In the genomic region with DNA sequence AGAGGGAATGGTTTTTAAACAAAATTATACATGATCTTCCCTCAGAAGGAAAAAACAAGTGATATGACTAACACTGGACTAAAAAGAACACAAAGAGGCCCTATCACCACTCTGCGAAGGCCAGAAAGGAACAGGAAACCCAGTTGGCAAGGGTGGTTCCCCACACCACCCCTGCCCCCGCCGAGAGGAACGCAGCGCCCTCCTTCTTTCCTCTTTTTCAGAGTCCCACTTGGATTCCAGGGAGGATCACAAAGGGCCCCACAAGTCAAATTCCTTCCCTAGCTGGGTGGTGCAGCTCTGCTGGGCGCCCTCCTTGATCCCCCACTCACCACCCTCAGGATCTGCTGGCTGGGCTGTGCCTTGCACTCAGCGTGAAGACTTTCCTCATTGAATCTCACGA, we compare ENCODE assay signal across 10 cellular contexts. TPM values are rescaled to one million over a fixed set of nuclear protein-coding genes. Genes with fewer than 3 reads are reported as not detected.
DNase-seq lines count a peak whose midpoint lies in the region; ATAC-seq, FAIRE-seq and TF ChIP-seq lines count a peak whose summit lies in the region.
"Had no signal": no experiment of that assay in that cellular context is flagged by ENCODE, and none has a peak within 500 bp of the region (broad histone marks: within the 10 kb centered on the region; RNA-seq: fewer than 3 reads in every experiment).

No MANE protein-coding gene starts in this region.

- H2AFZ ChIP-seq in K562 (ENCODE audit: low read depth, low read length) (0 out of 2 replicates have a peak overlapping the region, but pooled peaks have one; percentile 16), osteoblast (ENCODE audit: low read length) (no peak overlapping the region)

- no peak for TF ChIP-seq EP300 in K562 (IDR thresholded peaks at IDR 0.05; ENCODE audit: low read length)

- 37% methylated on average over 7 of the region's 8 CpGs for WGBS in K562 (ENCODE audit: insufficient coverage, low coverage, missing lambda C conversion rate)

- in situ Hi-C loops in K562 (cut with MboI) = no loop called here

- ATAC-seq in HG03354 (IDR thresholded peaks at IDR 0.05; ENCODE audit: poor library complexity, severe bottlenecking, unreplicated experiment) = peak; percentile 42
- no peak for ATAC-seq in K562
- ATAC-seq in HG03439 (IDR thresholded peaks at IDR 0.05; ENCODE audit: unreplicated experiment) = no peak

- no peak for DNase-seq in K562 (ENCODE audit: extremely low read depth in 1 of 4, low spot score in 3 of 4)
- DNase-seq in osteoblast (ENCODE audit: insufficient read length, low spot score, missing footprints) = peak; percentile 51
- no peak for DNase-seq in activated gamma-delta T cell treated with Interleukin-2 at 50 U/mL for 16 hours
- no peak for DNase-seq in D341Med (ENCODE audit: low spot score)
- DNase-seq in DMS 273 (lab: John Stamatoyannopoulos, UW; ENCODE audit: unreplicated experiment) = no peak
- DNase-seq: DMS153, posterior cingulate gyrus had no signal

- H3K9me1 ChIP-seq in K562 (ENCODE audit: control insufficient read depth, insufficient read depth, low read length) = no peaks in the 10 kb centered on the region

- intact Hi-C loops in K562 (cut with micrococcal nuclease) = no loop called here

- no peak for TF ChIP-seq RAD21 in K562 (CRISPR knock-in tag; conservative IDR thresholded peaks at IDR 0.05 in 1 of 2, IDR thresholded peaks at IDR 0.05 in 1 of 2)

- H3K27me3 ChIP-seq in K562 (ENCODE audit: control insufficient read depth in 2 of 2, insufficient read depth in 2 of 2, low read length in 2 of 2) (no peaks in the 10 kb centered on the region), osteoblast (ENCODE audit: insufficient read depth, low read length) (no peaks in the 10 kb centered on the region)

- TF ChIP-seq CTCF in GM12873 (IDR thresholded peaks at IDR 0.05; ENCODE audit: insufficient read depth, low read depth, low read length, missing control alignments) (peak; percentile 8), K562 (IDR thresholded peaks at IDR 0.05 in 2 of 3, conservative IDR thresholded peaks at IDR 0.05 in 1 of 3; ENCODE audit: insufficient read depth in 2 of 3, low read depth in 1 of 3, low read length in 3 of 3) (no peak), osteoblast (IDR thresholded peaks at IDR 0.05; ENCODE audit: extremely low read depth, low read depth, low read length) (no peak)

- H3K36me3 ChIP-seq in K562 (ENCODE audit: control insufficient read depth, insufficient read depth, low read length) = no peaks in the 10 kb centered on the region
- H3K36me3 ChIP-seq in osteoblast (ENCODE audit: insufficient read depth, low read length) = no peaks in the 10 kb centered on the region

- H3K9ac ChIP-seq in K562 (ENCODE audit: insufficient read depth in 1 of 2, low read depth in 2 of 2, low read length in 2 of 2) = no peak overlapping the region

- no peaks in the 10 kb centered on the region for H3K79me2 ChIP-seq in K562 (ENCODE audit: control insufficient read depth, insufficient read depth, low read length)
- H3K79me2 ChIP-seq in osteoblast (ENCODE audit: insufficient read depth, low read length) = no peaks in the 10 kb centered on the region

- FAIRE-seq in K562 (lab: Jason Lieb, UNC) = no peak

- H3K4me1 ChIP-seq in K562 (replicated peaks in 1 of 2; ENCODE audit: control insufficient read depth in 2 of 2, insufficient read depth in 2 of 2, low read length in 2 of 2) = peaks cover 0 to 11% of the 10 kb centered on the region in 2 experiments; a peak in 4 of 5 replicates
- H3K4me1 ChIP-seq in osteoblast (ENCODE audit: insufficient read depth, low read length) = peaks cover 36% of the 10 kb centered on the region

- H3K9me3 ChIP-seq in K562 (replicated peaks; ENCODE audit: control insufficient read depth, insufficient read depth, low read depth, low read length) (no peaks in the 10 kb centered on the region), osteoblast (ENCODE audit: low read depth, low read length) (no peaks in the 10 kb centered on the region)

- POLR2A ChIA-PET in K562 (lab: Yijun Ruan, JAX) = no interaction called here

- H3K4me2 ChIP-seq in K562 (ENCODE audit: insufficient read depth, low read length) = no peak overlapping the region
- no peak overlapping the region for H3K4me2 ChIP-seq in osteoblast (ENCODE audit: insufficient read depth, low read length)

- H3K27ac ChIP-seq in K562 (ENCODE audit: extremely low read depth, low read depth, low read length) (no peak overlapping the region), osteoblast (ENCODE audit: low read depth, low read length) (no peak overlapping the region)

- CTCF ChIA-PET in K562 (lab: Yijun Ruan, JAX; ENCODE audit: low intra/inter-chr PET ratio) = no interaction called here

- H3K4me3 ChIP-seq in K562 = no peak overlapping the region
- no peak overlapping the region for H3K4me3 ChIP-seq in osteoblast (ENCODE audit: insufficient read depth, low read length)

- H4K20me1 ChIP-seq in K562 (replicated peaks; ENCODE audit: control insufficient read depth, insufficient read depth, low read length) (no peaks in the 10 kb centered on the region), osteoblast (ENCODE audit: insufficient read depth, low read length) (no peaks in the 10 kb centered on the region)

- BruUV-seq in K562 (replicated peaks; lab: Mats Ljungman, UMichigan) = no TSS peak

- TF ChIP-seq POLR2A in K562 (conservative IDR thresholded peaks at IDR 0.05) = no peak

RNA-seq across cellular contexts. Expression of a gene that starts 29.8 kb away (rescaled TPM):
- total RNA-seq in K562 (2011; cell fraction: chromatin; rRNA removed; ENCODE audit: low replicate concordance) = not detected in 2 replicates
- total RNA-seq in K562 (2011; cell fraction: nucleolus; rRNA removed) = not detected in 2 replicates
- not detected in 2 replicates for total RNA-seq in K562 (2011; cell fraction: nucleoplasm; rRNA removed)
- total RNA-seq in K562 (2014; rRNA removed) = not detected in 2 replicates
- total RNA-seq in K562 (2014; rRNA removed; fragmentation: Illumina TruSeq; extraction: Trizol) = not detected in 2 replicates
- total RNA-seq in K562 (2015; rRNA removed; fragmentation: Illumina TruSeq; extraction: Trizol) = not detected in 2 replicates
- total RNA-seq in K562 (2021) = not detected in 2 replicates
- polyA plus RNA-seq in K562 (2011; rRNA removed) = not detected in 2 replicates
- not detected in 2 replicates for polyA plus RNA-seq in K562 (2011; cell fraction: cytosol; rRNA removed)
- not detected in 2 replicates for polyA plus RNA-seq in K562 (2011; cell fraction: nucleus; rRNA removed)
- polyA plus RNA-seq in K562 (2012) = 0.19 TPM in 1 of 2 replicates, not detected in the other
- not detected in 2 replicates for polyA plus RNA-seq in K562 (2014; fragmentation: Illumina TruSeq; extraction: Trizol)
- polyA plus RNA-seq in K562 (2014; fragmentation: Nextera tagmentation; extraction: Ambion mirVana) = not detected
- not detected in 2 replicates for polyA plus RNA-seq in K562 (2014; rRNA removed)
- polyA minus RNA-seq in K562 (2011; rRNA and poly(A)+ RNA removed) = not detected in 2 replicates
- not detected in 2 replicates for polyA minus RNA-seq in K562 (2011; cell fraction: cytosol; rRNA and poly(A)+ RNA removed)
- not detected in 2 replicates for polyA minus RNA-seq in K562 (2011; cell fraction: nucleus; rRNA and poly(A)+ RNA removed)
- under 0.01 and 0.36 TPM in 2 replicates for total RNA-seq in osteoblast

RNA-seq across cellular contexts. Expression of a gene that starts 32.9 kb away (rescaled TPM):
- total RNA-seq in K562 (2011; cell fraction: chromatin; rRNA removed; ENCODE audit: low replicate concordance) = 0.21 and 0.30 TPM in 2 replicates
- 0.33 TPM in 1 of 2 replicates, not detected in the other for total RNA-seq in K562 (2011; cell fraction: nucleolus; rRNA removed)
- total RNA-seq in K562 (2011; cell fraction: nucleoplasm; rRNA removed) = 0.44 and 0.69 TPM in 2 replicates
- total RNA-seq in K562 (2014; rRNA removed) (0.08 TPM in 1 of 2 replicates, not detected in the other), K562 (2014; rRNA removed; fragmentation: Illumina TruSeq; extraction: Trizol) (not detected in 2 replicates), K562 (2015; rRNA removed; fragmentation: Illumina TruSeq; extraction: Trizol) (0.41 TPM in 1 of 2 replicates, not detected in the other), K562 (2021) (0.13 TPM in 1 of 2 replicates, not detected in the other), osteoblast (1.1 and 1.8 TPM in 2 replicates)
- polyA plus RNA-seq in K562 (2011; rRNA removed) (0.13 and 0.28 TPM in 2 replicates), K562 (2014; fragmentation: Illumina TruSeq; extraction: Trizol) (0.09 and 0.17 TPM in 2 replicates), K562 (2014; fragmentation: Nextera tagmentation; extraction: Ambion mirVana) (under 1 TPM; 0.08 to 0.31 TPM), K562 (2014; rRNA removed) (0.32 and 1.00 TPM in 2 replicates)
- 0.09 TPM in 1 of 2 replicates, not detected in the other for polyA plus RNA-seq in K562 (2011; cell fraction: cytosol; rRNA removed)
- polyA plus RNA-seq in K562 (2011; cell fraction: nucleus; rRNA removed) = 0.24 and 0.34 TPM in 2 replicates
- 0.30 and 1.3 TPM in 2 replicates for polyA plus RNA-seq in K562 (2012)
- polyA minus RNA-seq in K562 (2011; rRNA and poly(A)+ RNA removed) = 0.11 and 0.18 TPM in 2 replicates
- polyA minus RNA-seq in K562 (2011; cell fraction: cytosol; rRNA and poly(A)+ RNA removed) = not detected in 2 replicates
- 0.44 TPM in 1 of 2 replicates, not detected in the other for polyA minus RNA-seq in K562 (2011; cell fraction: nucleus; rRNA and poly(A)+ RNA removed)

RNA-seq across cellular contexts. Expression of a gene that starts 48.2 kb away (rescaled TPM):
- 0.19 and 0.35 TPM in 2 replicates for total RNA-seq in K562 (2011; cell fraction: chromatin; rRNA removed; ENCODE audit: low replicate concordance)
- 0.17 and 0.39 TPM in 2 replicates for total RNA-seq in K562 (2011; cell fraction: nucleolus; rRNA removed)
- total RNA-seq in K562 (2011; cell fraction: nucleoplasm; rRNA removed) = 0.53 and 0.66 TPM in 2 replicates
- total RNA-seq in K562 (2014; rRNA removed) (0.45 and 0.57 TPM in 2 replicates), K562 (2014; rRNA removed; fragmentation: Illumina TruSeq; extraction: Trizol) (0.65 and 0.83 TPM in 2 replicates), K562 (2015; rRNA removed; fragmentation: Illumina TruSeq; extraction: Trizol) (0.57 and 0.87 TPM in 2 replicates), K562 (2021) (1.3 and 1.4 TPM in 2 replicates), osteoblast (7.2 and 8.3 TPM in 2 replicates)
- polyA plus RNA-seq in K562 (2011; rRNA removed) (0.45 and 0.53 TPM in 2 replicates), K562 (2014; fragmentation: Illumina TruSeq; extraction: Trizol) (1.4 and 1.6 TPM in 2 replicates), K562 (2014; fragmentation: Nextera tagmentation; extraction: Ambion mirVana) (under 1 TPM; 0.01 to 0.24 TPM), K562 (2014; rRNA removed) (0.85 and 0.91 TPM in 2 replicates)
- 0.29 and 0.36 TPM in 2 replicates for polyA plus RNA-seq in K562 (2011; cell fraction: cytosol; rRNA removed)
- polyA plus RNA-seq in K562 (2011; cell fraction: nucleus; rRNA removed) = 0.25 and 0.26 TPM in 2 replicates
- 1.4 and 3.0 TPM in 2 replicates for polyA plus RNA-seq in K562 (2012)
- polyA minus RNA-seq in K562 (2011; rRNA and poly(A)+ RNA removed) = 0.42 and 0.84 TPM in 2 replicates
- polyA minus RNA-seq in K562 (2011; cell fraction: cytosol; rRNA and poly(A)+ RNA removed) = not detected in 2 replicates
- polyA minus RNA-seq in K562 (2011; cell fraction: nucleus; rRNA and poly(A)+ RNA removed) = 0.22 and 0.27 TPM in 2 replicates

RNA-seq across cellular contexts. Expression of a gene that starts 49.7 kb away (rescaled TPM):
- total RNA-seq in K562 (2011; cell fraction: chromatin; rRNA removed; ENCODE audit: low replicate concordance) = 10.0 and 11.6 TPM in 2 replicates
- 8.0 and 8.3 TPM in 2 replicates for total RNA-seq in K562 (2011; cell fraction: nucleolus; rRNA removed)
- total RNA-seq in K562 (2011; cell fraction: nucleoplasm; rRNA removed) = 13.7 and 24.1 TPM in 2 replicates
- total RNA-seq in K562 (2014; rRNA removed) = 64.5 and 69.3 TPM in 2 replicates
- 47.9 and 51.6 TPM in 2 replicates for total RNA-seq in K562 (2014; rRNA removed; fragmentation: Illumina TruSeq; extraction: Trizol)
- total RNA-seq in K562 (2015; rRNA removed; fragmentation: Illumina TruSeq; extraction: Trizol) = 52.6 and 60.6 TPM in 2 replicates
- total RNA-seq in K562 (2021) = 34.3 and 44.2 TPM in 2 replicates
- 29.1 and 32.2 TPM in 2 replicates for polyA plus RNA-seq in K562 (2011; rRNA removed)
- polyA plus RNA-seq in K562 (2011; cell fraction: cytosol; rRNA removed) = 15.7 and 25.9 TPM in 2 replicates
- 14.5 and 23.5 TPM in 2 replicates for polyA plus RNA-seq in K562 (2011; cell fraction: nucleus; rRNA removed)
- polyA plus RNA-seq in K562 (2012) = 47.8 and 81.9 TPM in 2 replicates
- polyA plus RNA-seq in K562 (2014; fragmentation: Illumina TruSeq; extraction: Trizol) = 32.5 and 40.8 TPM in 2 replicates
- 100 to 1,000 TPM; 147 to 167 TPM for polyA plus RNA-seq in K562 (2014; fragmentation: Nextera tagmentation; extraction: Ambion mirVana)
- 102 and 121 TPM in 2 replicates for polyA plus RNA-seq in K562 (2014; rRNA removed)
- 10.1 TPM in 2 replicates for polyA minus RNA-seq in K562 (2011; rRNA and poly(A)+ RNA removed)
- 5.0 and 8.6 TPM in 2 replicates for polyA minus RNA-seq in K562 (2011; cell fraction: cytosol; rRNA and poly(A)+ RNA removed)
- polyA minus RNA-seq in K562 (2011; cell fraction: nucleus; rRNA and poly(A)+ RNA removed) = 12.9 and 22.1 TPM in 2 replicates
- total RNA-seq in osteoblast = 8.0 and 13.3 TPM in 2 replicates
